ENCODE assay signal across 8 cellular contexts in the genomic region with DNA sequence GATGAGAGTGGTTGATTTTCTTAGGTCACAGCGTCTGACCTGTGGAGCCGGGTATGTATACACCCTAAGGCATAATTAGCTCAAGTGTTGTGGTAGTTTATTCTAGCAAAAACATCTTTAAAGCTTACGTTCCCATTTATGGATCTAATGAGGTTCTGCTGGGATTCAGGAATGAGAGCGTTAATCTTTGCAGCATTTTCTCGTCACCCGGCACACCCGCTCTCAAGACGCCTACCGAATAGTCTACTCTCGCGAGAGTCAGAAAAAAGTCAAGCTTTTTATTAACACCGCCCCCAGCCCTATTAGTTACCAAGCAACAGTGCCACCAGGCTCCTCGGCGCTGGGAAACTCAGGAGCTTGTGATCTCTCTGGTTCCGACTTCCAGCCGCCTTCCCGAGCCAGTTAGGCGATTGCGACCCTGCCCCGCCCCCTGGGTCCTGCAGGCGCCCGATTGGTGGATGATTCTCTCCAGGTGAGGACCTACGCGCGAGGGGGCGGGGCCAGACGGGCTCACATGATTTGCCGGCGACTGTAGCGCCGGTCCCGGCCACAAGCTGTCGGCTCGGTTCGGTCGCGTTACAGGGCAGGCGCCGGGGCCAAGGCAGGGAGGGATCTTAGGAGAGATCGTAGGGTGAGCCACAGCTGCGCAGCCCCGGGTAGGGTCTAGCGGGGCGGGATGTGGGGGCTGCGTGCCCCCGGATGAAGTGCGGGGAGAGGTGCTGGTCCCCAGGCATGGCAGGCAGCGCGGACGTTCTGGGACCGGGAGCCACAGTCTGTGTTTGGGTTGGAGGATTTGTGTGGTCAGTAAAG. TPM values are rescaled to one million over a fixed set of nuclear protein-coding genes. Genes with fewer than 3 reads are reported as not detected.
DNase-seq lines count a peak whose midpoint lies in the region; ATAC-seq and TF ChIP-seq lines count a peak whose summit lies in the region.

A gene (plus strand): TSS at position 540 of the 810 bp plus-strand sequence. CDS start 1,443 bp downstream, outside the sequence.

- peaks cover 7 to 18% (median 9%) of the 10 kb centered on the region in 4 donors for H3K36me3 ChIP-seq in sigmoid colon

- H3K4me3 ChIP-seq in iPS-11a (ENCODE audit: low read depth, low read length) = peak within 1 kb of the TSS; percentile 86
- H3K4me3 ChIP-seq in sigmoid colon = peak within 1 kb of the TSS; percentile 48 to 66 (median 59)

- WGBS in sigmoid colon, 2 donors = 0 to 1% methylated on average over 51 of the region's 51 CpGs

- H3K27me3 ChIP-seq in sigmoid colon = no peaks in the 10 kb centered on the region

- in situ Hi-C loops in T47D (cut with HindIII; ENCODE audit: low pct_unique_long_range_greater_than_20kb, low sequenced_read_pairs) = no loop called here

- intact Hi-C loops in sigmoid colon (cut with DNase I) = loop anchor here (2.0 to 5.0 kb wide), 4 partner anchors 268 to 904 kb away; a partner anchor contains a TSS

- H3K27ac ChIP-seq in VCaP = peak within 1 kb of the TSS; percentile 95
- H3K27ac ChIP-seq in sigmoid colon = peak within 1 kb of the TSS; percentile 87 to 95 (median 90)

- peak; percentile 62 to 88 for TF ChIP-seq POLR2A in sigmoid colon (IDR thresholded peaks at IDR 0.05)

- TF ChIP-seq EP300 in sigmoid colon (IDR thresholded peaks at IDR 0.05) = no peak

- DNase-seq in NK-92 (lab: John Stamatoyannopoulos, UW; ENCODE audit: unreplicated experiment) (peak; percentile 54), NCI-H2107 treated with DMSO at 0.1 percent for 48 hours (lab: John Stamatoyannopoulos, UW; ENCODE audit: unreplicated experiment) (peak; percentile 99), T47D (ENCODE audit: low read depth in 1 of 2, low spot score in 1 of 2) (peak; percentile 99 to 100), sigmoid colon (peak; percentile 98)
- no peak for DNase-seq in NK-92 treated with Interleukin-12 subunit alpha and Interleukin-12 subunit beta, amount 100 ng/mL, for 24 hours (lab: John Stamatoyannopoulos, UW)

- peak; percentile 74 for ATAC-seq in HG03039 (IDR thresholded peaks at IDR 0.05; ENCODE audit: unreplicated experiment)

- no peaks in the 10 kb centered on the region for H3K9me3 ChIP-seq in sigmoid colon

- peaks cover 0 to 34% (median 32%) of the 10 kb centered on the region in 4 donors for H3K4me1 ChIP-seq in sigmoid colon

- TF ChIP-seq CTCF in VCaP (conservative IDR thresholded peaks at IDR 0.05) (peak; percentile 32), sigmoid colon (IDR thresholded peaks at IDR 0.05) (peak in 3 of 4 experiments; percentile 12 to 51 (median 42))

RNA-seq across cellular contexts. Expression of the gene that starts here (rescaled TPM):
- 1 to 10 TPM; 5.0 to 7.8 (median 5.5) TPM for total RNA-seq in sigmoid colon
- polyA plus RNA-seq in sigmoid colon = 10 to 100 TPM; 15.6 to 24.9 (median 18.7) TPM
